ENCODE assay signal across 10 cellular contexts in the genomic region with DNA sequence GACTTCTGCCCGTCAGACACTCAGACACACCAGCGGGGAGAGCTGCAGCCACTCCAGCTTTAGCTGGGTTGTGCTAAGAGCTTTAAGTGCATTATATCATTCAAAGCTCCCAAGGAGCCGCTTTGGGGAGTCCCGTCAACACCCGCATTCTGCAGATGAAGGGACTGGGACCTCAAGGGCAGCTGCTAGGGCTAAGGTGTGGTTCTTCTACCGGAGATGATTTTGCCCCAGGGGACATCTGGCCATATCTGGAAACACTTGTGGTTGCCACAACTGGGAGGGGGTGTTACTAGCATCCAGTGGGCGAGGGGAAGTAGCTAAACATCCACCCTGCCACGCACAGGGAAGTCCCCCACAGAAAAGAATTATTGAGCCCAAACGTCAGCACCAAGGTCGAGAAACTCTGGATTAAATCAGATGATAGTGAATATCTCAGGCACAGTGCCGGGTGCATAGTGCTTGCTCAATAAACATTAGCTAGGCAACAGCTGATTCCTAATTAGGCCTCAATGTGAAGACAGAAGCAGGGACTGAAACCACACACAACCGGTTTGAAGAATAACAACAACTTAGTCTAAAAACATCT. TPM values are rescaled to one million over a fixed set of nuclear protein-coding genes. Genes with fewer than 3 reads are reported as not detected.
A peak's percentile ranks its signal among the peaks of the same experiment; 100 is the strongest.
DNase-seq lines count a peak whose midpoint lies in the region; ATAC-seq and TF ChIP-seq lines count a peak whose summit lies in the region.
"Had no signal": no experiment of that assay in that cellular context is flagged by ENCODE, and none has a peak within 500 bp of the region (broad histone marks: within the 10 kb centered on the region; RNA-seq: fewer than 3 reads in every experiment).

No MANE protein-coding gene starts in this region.

- DNase-seq in natural killer cell (peak; percentile 26), psoas muscle (no peak), substantia nigra (lab: John Stamatoyannopoulos, UW) (no peak), NCI-H2107 (lab: John Stamatoyannopoulos, UW) (no peak), DMS53 (lab: John Stamatoyannopoulos, UW) (no peak)

- ATAC-seq in GM18867 (IDR thresholded peaks at IDR 0.05; ENCODE audit: unreplicated experiment) (peak; percentile 59), natural killer cell (peak; percentile 66 to 75 (median 71)), psoas muscle (no peak)

- POLR2A ChIA-PET in HEK293 (lab: Yijun Ruan, JAX): interaction anchor here (1.2 kb wide), 1 partner anchor 19 kb away, joined by 4 read pairs; no protein-coding TSS in a partner anchor

- TF ChIP-seq CTCF in HEK293 (tag by site-specific recombination; IDR thresholded peaks at IDR 0.05) (no peak), Loucy (conservative IDR thresholded peaks at IDR 0.05; ENCODE audit: low read length) (no peak), natural killer cell (IDR thresholded peaks at IDR 0.05) (no peak), psoas muscle (IDR thresholded peaks at IDR 0.05) (no peak)

- no peak overlapping the region for H2AFZ ChIP-seq in Loucy (ENCODE audit: low read length)

- intact Hi-C loops in natural killer cell (cut with micrococcal nuclease) (loop anchor here (2.0 kb wide), 1 partner anchor 75 kb away; no protein-coding TSS in a partner anchor), psoas muscle (cut with DNase I) (no loop called here)

- H3K9me3 ChIP-seq in HEK293 (ENCODE audit: control insufficient read depth, insufficient read depth, low read depth, low read length) (no peaks in the 10 kb centered on the region), Loucy (ENCODE audit: insufficient read depth, low read depth, low read length) (no peaks in the 10 kb centered on the region), psoas muscle (no peaks in the 10 kb centered on the region)
- H3K9me3 ChIP-seq: neutrophil had no signal

- no peak overlapping the region for H3K4me3 Mint-ChIP-seq in natural killer cell

- H4K20me1 ChIP-seq in Loucy (ENCODE audit: insufficient read depth, low read length, poor library complexity, severe bottlenecking): no peaks in the 10 kb centered on the region

- WGBS in psoas muscle, 3 donors: 77 to 82% (median 78%) methylated on average over 12 of the region's 12 CpGs

- H3K27ac Mint-ChIP-seq in natural killer cell: peak overlapping the region in 1 of 2 donors; percentile 78

- H3K4me1 Mint-ChIP-seq in natural killer cell: peaks cover 19 to 36% of the 10 kb centered on the region in 2 donors

- peaks cover 26 to 46% of the 10 kb centered on the region in 2 donors for H3K27me3 Mint-ChIP-seq in natural killer cell (ENCODE audit: low read depth in 2 of 2)

- peak overlapping the region; percentile 21 for H3K9ac ChIP-seq in Loucy (ENCODE audit: low read depth, low read length, poor library complexity, severe bottlenecking)

- CTCF ChIA-PET in HEK293 (lab: Yijun Ruan, JAX): interaction anchor here (0.6 to 1.2 kb wide), 4 partner anchors 11 to 1895 kb away, joined by 3 read pairs; no protein-coding TSS in a partner anchor

- peaks cover 9% of the 10 kb centered on the region; the same call in 1 of the 2 replicates for H3K4me1 ChIP-seq in HEK293 (ENCODE audit: control insufficient read depth, insufficient read depth, low read length)
- peaks cover 50% of the 10 kb centered on the region for H3K4me1 ChIP-seq in Loucy (ENCODE audit: insufficient read depth, low read length, poor library complexity, severe bottlenecking)
- H3K4me1 ChIP-seq in psoas muscle: peaks cover 14% of the 10 kb centered on the region

- H3K9me3 Mint-ChIP-seq in natural killer cell: no peaks in the 10 kb centered on the region

- H3K79me2 ChIP-seq in Loucy (ENCODE audit: insufficient read depth, low read length): peaks cover 32% of the 10 kb centered on the region

- H3K4me3 ChIP-seq in HEK293 (ENCODE audit: low read depth, low read length): no peak overlapping the region
- peak overlapping the region; percentile 1 for H3K4me3 ChIP-seq in Loucy (ENCODE audit: low read length, poor library complexity, severe bottlenecking)
- H3K4me3 ChIP-seq in psoas muscle: no peak overlapping the region

- H3K36me3 ChIP-seq in HEK293 (ENCODE audit: control insufficient read depth in 2 of 2, insufficient read depth in 1 of 2, low read length in 2 of 2) (no peaks in the 10 kb centered on the region), Loucy (ENCODE audit: insufficient read depth, low read length) (no peaks in the 10 kb centered on the region), psoas muscle (ENCODE audit: insufficient read depth in 1 of 2, low read depth in 1 of 2) (no peaks in the 10 kb centered on the region)
- H3K36me3 ChIP-seq: neutrophil had no signal

- no peaks in the 10 kb centered on the region for H3K36me3 Mint-ChIP-seq in natural killer cell

- H3F3A ChIP-seq in Loucy (ENCODE audit: low read depth): no peaks in the 10 kb centered on the region; the same call in 1 of the 2 replicates

- H3K27me3 ChIP-seq in Loucy (ENCODE audit: insufficient read depth, low read length, poor library complexity, severe bottlenecking) (no peaks in the 10 kb centered on the region), psoas muscle (ENCODE audit: insufficient read depth in 3 of 3, low read length in 2 of 3) (no peaks in the 10 kb centered on the region)

- no peaks in the 10 kb centered on the region for H3K9me2 ChIP-seq in Loucy (replicated peaks; ENCODE audit: low read depth, low read length)

- H3K27ac ChIP-seq in HEK293 (ENCODE audit: extremely low read depth, low read depth, low read length) (no peak overlapping the region), psoas muscle (no peak overlapping the region), substantia nigra (ENCODE audit: low read depth, low read length, poor library complexity, severe bottlenecking) (no peak overlapping the region)
- H3K27ac ChIP-seq: neutrophil had no signal

- peak overlapping the region; percentile 63 for H3K4me2 ChIP-seq in Loucy (ENCODE audit: low read depth, low read length, poor library complexity, severe bottlenecking)

TF ChIP-seq in HEK293, 187 proteins besides CTCF, POLR2A, EP300 and RAD21:
- TF ChIP-seq ZNF664 (tag by site-specific recombination; IDR thresholded peaks at IDR 0.05) (0 out of 2 replicates have a peak, but pooled peaks have one; percentile 39), ZNF37A (tag by site-specific recombination; IDR thresholded peaks at IDR 0.05) (no peak)

RNA-seq across cellular contexts. Expression of a gene that starts 29.6 kb away (rescaled TPM):
- total RNA-seq in natural killer cell (1 to 10 TPM; 1.2 to 5.9 (median 2.4) TPM), psoas muscle (10 to 100 TPM in 3 of 4 donors, 1 to 10 TPM in 1; 8.9 to 19.5 (median 15.6) TPM)
- 10 to 100 TPM; 17.1 to 34.0 (median 30.7) TPM for polyA plus RNA-seq in psoas muscle

RNA-seq across cellular contexts. Expression of a gene that starts 60.0 kb away (rescaled TPM):
- total RNA-seq in natural killer cell: 10 to 100 TPM; 95.4 to 99.7 (median 97.8) TPM
- under 1 TPM in 2 of 4 donors, not detected in 2; 0.24 to 0.50 TPM for total RNA-seq in psoas muscle
- under 1 TPM; 0.07 to 0.20 (median 0.17) TPM for polyA plus RNA-seq in psoas muscle
- total RNA-seq: urinary bladder had no signal

Comparison
In these comparisons a context has a peak if more than half of its experiments do, and no peak if none do; other contexts are left out.
1. ATAC-seq: peak in GM18867 (single experiment) and natural killer cell (3 of 3); none in psoas muscle (0 of 4).
2. RNA of a gene that starts 60.0 kb away (total RNA-seq): 95.4 to 99.7 TPM in natural killer cell; 0.24 to 0.50 TPM in psoas muscle; every median in the first group is over 10 times any median in the second.